ENCODE assay signal across 8 cellular contexts in genomic region chr18:23053756-23054457, GRCh38.
DNase-seq lines count a peak whose midpoint lies in the region; ATAC-seq, FAIRE-seq and TF ChIP-seq lines count a peak whose summit lies in the region.

No MANE protein-coding gene starts in this region.

- no peak overlapping the region for H3K4me3 ChIP-seq in NT2/D1 (ENCODE audit: insufficient read length, low read depth)
- H3K4me3 ChIP-seq in ovary, result no peak overlapping the region

- H3K27ac ChIP-seq in ovary, result no peak overlapping the region

- no peaks in the 10 kb centered on the region for H3K9me3 Mint-ChIP-seq in progenitor cell of endocrine pancreas (ENCODE audit: low read depth)

- peaks cover 14% of the 10 kb centered on the region for H3K27me3 Mint-ChIP-seq in progenitor cell of endocrine pancreas

- no peak overlapping the region for H3K27ac Mint-ChIP-seq in progenitor cell of endocrine pancreas

- no peaks in the 10 kb centered on the region for H3K27me3 ChIP-seq in NT2/D1 (ENCODE audit: insufficient read depth, insufficient read length)
- H3K27me3 ChIP-seq in ovary, result no peaks in the 10 kb centered on the region

- no peaks in the 10 kb centered on the region for H3K36me3 ChIP-seq in NT2/D1 (ENCODE audit: insufficient read depth, insufficient read length, low read length)
- H3K36me3 ChIP-seq in ovary, result no peaks in the 10 kb centered on the region

- H3K36me3 Mint-ChIP-seq in progenitor cell of endocrine pancreas (ENCODE audit: insufficient read depth), result no peaks in the 10 kb centered on the region

- no peak overlapping the region for H3K9ac ChIP-seq in NT2/D1 (ENCODE audit: insufficient read length, low read depth)

- H3K9me3 ChIP-seq in NT2/D1 (ENCODE audit: insufficient read depth, low read length) (no peaks in the 10 kb centered on the region), ovary (no peaks in the 10 kb centered on the region)

- FAIRE-seq in GM19239 (lab: Jason Lieb, UNC), result no peak

- no peak overlapping the region for H3K4me3 Mint-ChIP-seq in progenitor cell of endocrine pancreas (ENCODE audit: low read depth)

- TF ChIP-seq POLR2A in ovary (IDR thresholded peaks at IDR 0.05), result no peak

- DNase-seq in H4 (ENCODE audit: low spot score) (peak; percentile 34), NT2/D1 (ENCODE audit: low read depth, low spot score) (peak; percentile 44), fibroblast of peridontal ligament (ENCODE audit: extremely low read depth) (peak; percentile 84), progenitor cell of endocrine pancreas (ENCODE audit: low spot score, unreplicated experiment) (peak; percentile 19), ovary (no peak), GM19239 (ENCODE audit: insufficient read length, low spot score) (no peak)

- no peak for ATAC-seq in HG03460 (IDR thresholded peaks at IDR 0.05; ENCODE audit: unreplicated experiment)
- no peak for ATAC-seq in GM18907 (IDR thresholded peaks at IDR 0.05; ENCODE audit: unreplicated experiment)

- TF ChIP-seq CTCF in progenitor cell of endocrine pancreas (IDR thresholded peaks at IDR 0.05; ENCODE audit: unreplicated experiment) (peak; percentile 64), ovary (IDR thresholded peaks at IDR 0.05) (no peak)

- no peaks in the 10 kb centered on the region for H3K4me1 Mint-ChIP-seq in progenitor cell of endocrine pancreas (ENCODE audit: low read depth)

- WGBS in ovary, 3 donors, result 59 to 66% (median 59%) methylated on average over 16 of the region's 16 CpGs

- intact Hi-C loops in ovary (cut with DNase I), result no loop called here

- TF ChIP-seq EP300 in ovary (IDR thresholded peaks at IDR 0.05), result no peak

- no peaks in the 10 kb centered on the region for H3K4me1 ChIP-seq in NT2/D1 (ENCODE audit: insufficient read depth, insufficient read length)
- H3K4me1 ChIP-seq in ovary (ENCODE audit: insufficient read depth), result no peaks in the 10 kb centered on the region

Comparison
In these comparisons a context has a peak if more than half of its experiments do, and no peak if none do; other contexts are left out.
1. DNase-seq: peak in H4 (single experiment), NT2/D1 (single experiment), fibroblast of peridontal ligament (single experiment) and progenitor cell of endocrine pancreas (single experiment); none in ovary (0 of 5) and GM19239 (single experiment).